ENCODE assay signal across 14 cellular contexts in the genomic region with DNA sequence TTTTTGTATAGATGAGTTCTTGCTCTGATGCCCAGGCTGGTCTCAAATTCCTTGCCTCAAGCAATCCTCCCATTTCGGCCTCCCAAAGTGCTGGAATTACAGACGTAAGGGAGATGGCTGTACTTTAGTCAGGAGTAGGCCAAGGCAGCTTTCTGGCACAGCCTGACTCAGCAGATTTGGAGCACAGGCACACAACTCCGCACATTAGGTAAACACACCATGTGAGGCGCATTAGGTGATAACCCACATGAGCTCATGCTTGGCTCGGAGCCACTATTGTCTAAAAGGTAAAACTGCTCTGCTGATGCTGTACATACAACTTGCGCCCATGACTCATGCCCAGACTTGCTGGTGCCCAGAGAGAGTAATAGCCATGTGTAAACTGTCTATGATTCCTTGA.
DNase-seq lines count a peak whose midpoint lies in the region; ATAC-seq and TF ChIP-seq lines count a peak whose summit lies in the region.
"Had no signal": no experiment of that assay in that cellular context is flagged by ENCODE, and none has a peak within 500 bp of the region (broad histone marks: within the 10 kb centered on the region; RNA-seq: fewer than 3 reads in every experiment).

No MANE protein-coding gene starts in this region.

- H3K27me3 ChIP-seq in SJSA1 (replicated peaks) = no peaks in the 10 kb centered on the region
- H3K27me3 ChIP-seq in kidney epithelial cell (ENCODE audit: control insufficient read depth, insufficient read depth, low read length) = no peaks in the 10 kb centered on the region
- H3K27me3 ChIP-seq: BLaER1 treated with 17β-estradiol and CSF1 and Interleukin-3, amounts not matched to agents 10 nM and 100 nM; brain microvascular endothelial cell had no signal

- H3K27me3 Mint-ChIP-seq in T-helper 2 cell treated with Interferon-gamma antibody and Interleukin-4, amounts not matched to agents 5 μg/mL and 100 μg/mL, for 36 hours (ENCODE audit: low read depth) = no peaks in the 10 kb centered on the region
- H3K27me3 Mint-ChIP-seq in activated naive CD4-positive, alpha-beta T cell treated with anti-CD3 and anti-CD28 coated beads, Interleukin-2, amount 10 ng/mL, durations not matched to agents 7 days and 5 days = no peaks in the 10 kb centered on the region

- TF ChIP-seq CTCF in kidney epithelial cell (IDR thresholded peaks at IDR 0.05; ENCODE audit: insufficient read depth, low read length, poor library complexity, severe bottlenecking) = no peak

- CTCF ChIA-PET in activated naive CD4-positive, alpha-beta T cell treated with anti-CD3 and anti-CD28 coated beads, Interleukin-2, amount 10 ng/mL, durations not matched to agents 7 days and 5 days (lab: Charles Lee) = no interaction called here

- no peak overlapping the region for H3K27ac Mint-ChIP-seq in T-helper 2 cell treated with Interferon-gamma antibody and Interleukin-4, amounts not matched to agents 5 μg/mL and 100 μg/mL, for 36 hours
- H3K27ac Mint-ChIP-seq in activated naive CD4-positive, alpha-beta T cell treated with anti-CD3 and anti-CD28 coated beads, Interleukin-2, amount 10 ng/mL, durations not matched to agents 7 days and 5 days = no peak overlapping the region

- no peak for ATAC-seq in GM21360 (IDR thresholded peaks at IDR 0.05; ENCODE audit: unreplicated experiment)

- H3K4me3 ChIP-seq in SJSA1 (no peak overlapping the region), kidney epithelial cell (ENCODE audit: low read depth, low read length) (no peak overlapping the region)
- H3K4me3 ChIP-seq: BLaER1 treated with 17β-estradiol and CSF1 and Interleukin-3, amounts not matched to agents 10 nM and 100 nM had no signal

- no peaks in the 10 kb centered on the region for H3K4me1 Mint-ChIP-seq in T-helper 2 cell treated with Interferon-gamma antibody and Interleukin-4, amounts not matched to agents 5 μg/mL and 100 μg/mL, for 36 hours (ENCODE audit: low read depth)
- no peaks in the 10 kb centered on the region for H3K4me1 Mint-ChIP-seq in activated naive CD4-positive, alpha-beta T cell treated with anti-CD3 and anti-CD28 coated beads, Interleukin-2, amount 10 ng/mL, durations not matched to agents 7 days and 5 days

- DNase-seq in DMS53 (lab: John Stamatoyannopoulos, UW) (peak; percentile 95), M059J (ENCODE audit: low read depth) (peak; percentile 93), SJSA1 (ENCODE audit: low read depth in 1 of 2, low spot score in 2 of 2) (peak; percentile 65 to 83), kidney epithelial cell (ENCODE audit: low read depth) (peak; percentile 7), NCI-H1092 (lab: John Stamatoyannopoulos, UW) (no peak)
- no peak for DNase-seq in T-helper 2 cell treated with Interferon-gamma antibody and Interleukin-4, amounts not matched to agents 5 μg/mL and 100 μg/mL, for 36 hours (ENCODE audit: low spot score)
- no peak for DNase-seq in activated naive CD4-positive, alpha-beta T cell treated with anti-CD3 and anti-CD28 coated beads, Interleukin-2, amount 10 ng/mL, durations not matched to agents 7 days and 5 days
- DNase-seq: brain microvascular endothelial cell; Kasumi-1; midbrain; NCI-H524; stimulated activated naive CD4-positive, alpha-beta T cell treated with Interleukin-2 at 50 U/mL for 16 hours had no signal

- H3K36me3 ChIP-seq in SJSA1 (no peaks in the 10 kb centered on the region), kidney epithelial cell (ENCODE audit: control insufficient read depth, insufficient read depth, low read length) (no peaks in the 10 kb centered on the region)
- H3K36me3 ChIP-seq: BLaER1 treated with 17β-estradiol and CSF1 and Interleukin-3, amounts not matched to agents 10 nM and 100 nM; brain microvascular endothelial cell had no signal

- H3K4me1 ChIP-seq in SJSA1 (replicated peaks) = peaks cover 1% of the 10 kb centered on the region
- H3K4me1 ChIP-seq: BLaER1 treated with 17β-estradiol and CSF1 and Interleukin-3, amounts not matched to agents 10 nM and 100 nM had no signal

- no peak overlapping the region for H3K27ac ChIP-seq in SJSA1
- H3K27ac ChIP-seq: BLaER1 treated with 17β-estradiol and CSF1 and Interleukin-3, amounts not matched to agents 10 nM and 100 nM; brain microvascular endothelial cell had no signal

- no peaks in the 10 kb centered on the region for H3K36me3 Mint-ChIP-seq in T-helper 2 cell treated with Interferon-gamma antibody and Interleukin-4, amounts not matched to agents 5 μg/mL and 100 μg/mL, for 36 hours (ENCODE audit: low read depth)
- H3K36me3 Mint-ChIP-seq in activated naive CD4-positive, alpha-beta T cell treated with anti-CD3 and anti-CD28 coated beads, Interleukin-2, amount 10 ng/mL, durations not matched to agents 7 days and 5 days = no peaks in the 10 kb centered on the region

- 0 out of 2 replicates have a peak, but pooled peaks cover 3% of the 10 kb centered on the region for H3K9me3 ChIP-seq in SJSA1 (replicated peaks)
- H3K9me3 ChIP-seq: BLaER1 treated with 17β-estradiol and CSF1 and Interleukin-3, amounts not matched to agents 10 nM and 100 nM had no signal

- no peak overlapping the region for H3K4me3 Mint-ChIP-seq in T-helper 2 cell treated with Interferon-gamma antibody and Interleukin-4, amounts not matched to agents 5 μg/mL and 100 μg/mL, for 36 hours
- no peak overlapping the region for H3K4me3 Mint-ChIP-seq in activated naive CD4-positive, alpha-beta T cell treated with anti-CD3 and anti-CD28 coated beads, Interleukin-2, amount 10 ng/mL, durations not matched to agents 7 days and 5 days

- H3K9me3 Mint-ChIP-seq in T-helper 2 cell treated with Interferon-gamma antibody and Interleukin-4, amounts not matched to agents 5 μg/mL and 100 μg/mL, for 36 hours = no peaks in the 10 kb centered on the region
- H3K9me3 Mint-ChIP-seq in activated naive CD4-positive, alpha-beta T cell treated with anti-CD3 and anti-CD28 coated beads, Interleukin-2, amount 10 ng/mL, durations not matched to agents 7 days and 5 days = peaks cover 2% of the 10 kb centered on the region

Comparison
In these comparisons a context has a peak if more than half of its experiments do, and no peak if none do; other contexts are left out.
1. DNase-seq: peak in DMS53 (single experiment), M059J (single experiment), SJSA1 (2 of 2) and kidney epithelial cell (single experiment); none in T-helper 2 cell treated with Interferon-gamma antibody and Interleukin-4, amounts not matched to agents 5 μg/mL and 100 μg/mL, for 36 hours (single experiment), activated naive CD4-positive, alpha-beta T cell treated with anti-CD3 and anti-CD28 coated beads, Interleukin-2, amount 10 ng/mL, durations not matched to agents 7 days and 5 days (single experiment) and NCI-H1092 (single experiment).